ENCODE assay signal across 8 cellular contexts in genomic region chr19:47419037-47419783, GRCh38. TPM values are rescaled to one million over a fixed set of nuclear protein-coding genes. Genes with fewer than 3 reads are reported as not detected.
A peak's percentile ranks its signal among the peaks of the same experiment; 100 is the strongest.
DNase-seq lines count a peak whose midpoint lies in the region; ATAC-seq and TF ChIP-seq lines count a peak whose summit lies in the region.

Gene MEIS3 (minus strand): TSS chr19:47419527. CDS start chr19:47419081, 446 bp downstream.

- ATAC-seq in GM18517 (IDR thresholded peaks at IDR 0.05; ENCODE audit: unreplicated experiment), result no peak

- DNase-seq in cardiac muscle cell (ENCODE audit: low read depth in 1 of 2, low spot score in 1 of 2) (peak in 1 of 2 donors; percentile 53), cardiac septum (ENCODE audit: low spot score) (no peak), cardiac fibroblast (ENCODE audit: low read depth in 2 of 2) (no peak), mesothelial cell of epicardium (ENCODE audit: low spot score in 2 of 2, unreplicated experiment in 2 of 2) (peak in 1 of 2 experiments; percentile 52), glomerular visceral epithelial cell (ENCODE audit: extremely low spot score) (no peak), NCI-H1105 treated with DMSO at 0.1 percent for 48 hours (lab: John Stamatoyannopoulos, UW) (no peak)
- no peak for DNase-seq in effector memory CD4-positive, alpha-beta T cell

- intact Hi-C loops in cardiac septum (cut with DNase I), result no loop called here

- H3K4me1 ChIP-seq in cardiac muscle cell (ENCODE audit: low read depth), result peaks cover 25% of the 10 kb centered on the region
- peaks cover 23% of the 10 kb centered on the region for H3K4me1 ChIP-seq in effector memory CD4-positive, alpha-beta T cell (ENCODE audit: control insufficient read depth, insufficient read depth, low read length, poor library complexity, severe bottlenecking)

- H3K4me3 ChIP-seq in cardiac muscle cell, result peak within 1 kb of the TSS; percentile 67
- H3K4me3 ChIP-seq in cardiac fibroblast (replicated peaks in 1 of 2; ENCODE audit: low read depth in 2 of 2, low read length in 2 of 2), result peak within 1 kb of the TSS; percentile 44 to 75
- no peak within 1 kb of the TSS for H3K4me3 ChIP-seq in effector memory CD4-positive, alpha-beta T cell (ENCODE audit: insufficient read depth, low read depth, low read length, poor library complexity, severe bottlenecking)

- H3K36me3 ChIP-seq in cardiac muscle cell, result peaks cover 2% of the 10 kb centered on the region
- H3K36me3 ChIP-seq in effector memory CD4-positive, alpha-beta T cell (ENCODE audit: control insufficient read depth, insufficient read depth, low read length), result no peaks in the 10 kb centered on the region

- H3K27ac Mint-ChIP-seq in mesothelial cell of epicardium, result peak within 1 kb of the TSS; percentile 96

- no peaks in the 10 kb centered on the region for H3K9me3 Mint-ChIP-seq in mesothelial cell of epicardium

- peaks cover 23% of the 10 kb centered on the region for H3K27me3 ChIP-seq in cardiac muscle cell
- H3K27me3 ChIP-seq in effector memory CD4-positive, alpha-beta T cell (replicated peaks; ENCODE audit: control insufficient read depth, insufficient read depth, low read length, poor library complexity, severe bottlenecking), result peaks cover 48% of the 10 kb centered on the region

- TF ChIP-seq CTCF in cardiac muscle cell (IDR thresholded peaks at IDR 0.05; ENCODE audit: low read depth, low read length), result no peak
- TF ChIP-seq CTCF in cardiac fibroblast (IDR thresholded peaks at IDR 0.05; ENCODE audit: low read depth, low read length), result no peak
- TF ChIP-seq CTCF in mesothelial cell of epicardium (IDR thresholded peaks at IDR 0.05; ENCODE audit: unreplicated experiment), result no peak

- peaks cover 9% of the 10 kb centered on the region for H3K27me3 Mint-ChIP-seq in mesothelial cell of epicardium (ENCODE audit: low read depth)

- H3K27ac ChIP-seq in cardiac muscle cell, result no peak within 1 kb of the TSS
- H3K27ac ChIP-seq in effector memory CD4-positive, alpha-beta T cell (ENCODE audit: insufficient read depth, low read length, poor library complexity, severe bottlenecking), result no peak within 1 kb of the TSS

- H3K9me3 ChIP-seq in cardiac muscle cell (ENCODE audit: low read depth), result no peaks in the 10 kb centered on the region
- no peaks in the 10 kb centered on the region for H3K9me3 ChIP-seq in effector memory CD4-positive, alpha-beta T cell (ENCODE audit: control insufficient read depth, low read length)

- peaks cover 11% of the 10 kb centered on the region for H3K36me3 Mint-ChIP-seq in mesothelial cell of epicardium

- H3K4me1 Mint-ChIP-seq in mesothelial cell of epicardium, result peaks cover 60% of the 10 kb centered on the region

- H3K4me3 Mint-ChIP-seq in mesothelial cell of epicardium, result peak within 1 kb of the TSS; percentile 87

RNA-seq across cellular contexts. Expression of gene MEIS3, which starts in this region (rescaled TPM):
- total RNA-seq in cardiac muscle cell, result 83.7 and 108 TPM in 2 replicates
- polyA plus RNA-seq in cardiac muscle cell, result 82.8 and 114 TPM in 2 replicates
- total RNA-seq in cardiac septum, result 3.7 TPM
- 268 to 277 TPM (median 273 TPM) in 3 replicates for total RNA-seq in mesothelial cell of epicardium

Comparison
In these comparisons a context has a peak if more than half of its experiments do, and no peak if none do; other contexts are left out.
1. RNA of gene MEIS3 (total RNA-seq): 268 to 277 TPM in mesothelial cell of epicardium and 83.7 to 108 TPM in cardiac muscle cell; 3.7 TPM in cardiac septum (single experiment); every median in the first group is over 10 times any median in the second.